ENCODE assay signal across 8 cellular contexts in the genomic region with DNA sequence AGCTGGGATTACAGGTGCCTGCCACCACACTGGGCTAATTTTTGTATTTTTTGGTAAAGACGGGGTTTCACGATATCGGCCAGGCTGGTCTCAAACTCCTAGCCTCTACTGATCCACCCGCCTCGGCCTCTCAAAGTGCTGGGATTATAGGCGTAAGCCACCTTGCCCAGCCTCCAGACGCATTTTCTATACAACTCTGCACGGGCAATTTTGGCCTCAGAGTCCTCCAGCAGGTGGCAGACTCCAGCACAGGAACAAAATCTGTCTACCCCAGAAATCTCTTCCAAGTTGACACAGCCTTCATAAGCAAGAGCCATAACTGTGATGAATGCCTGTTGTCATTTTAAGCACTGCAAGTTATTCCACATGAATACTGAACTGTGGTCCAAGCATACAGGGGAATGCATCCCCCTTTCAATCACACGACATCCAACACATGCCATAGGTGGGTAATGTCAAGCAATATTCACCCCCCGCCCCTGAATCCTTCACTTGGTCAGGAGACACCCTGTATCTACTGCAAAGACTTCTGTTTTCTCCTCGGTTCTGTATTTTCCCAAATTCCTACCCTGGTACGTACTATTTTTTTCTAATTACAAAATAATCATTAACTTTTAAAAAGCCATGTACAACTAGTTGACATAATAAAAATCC. TPM values are rescaled to one million over a fixed set of nuclear protein-coding genes. Genes with fewer than 3 reads are reported as not detected.
DNase-seq lines count a peak whose midpoint lies in the region; ATAC-seq and TF ChIP-seq lines count a peak whose summit lies in the region.

No MANE protein-coding gene starts in this region.

- H3K4me2 ChIP-seq in osteoblast (ENCODE audit: insufficient read depth, low read length), result no peak overlapping the region

- DNase-seq in NCI-H82 (lab: John Stamatoyannopoulos, UW) (peak; percentile 60), NCI-H82 treated with DMSO at 0.1 percent for 48 hours (lab: John Stamatoyannopoulos, UW; ENCODE audit: unreplicated experiment) (no peak), GM20000 (ENCODE audit: low spot score) (peak; percentile 55), SKM-1 (lab: John Stamatoyannopoulos, UW; ENCODE audit: unreplicated experiment) (peak; percentile 10), cerebellar cortex (ENCODE audit: low spot score) (peak; percentile 34), osteoblast (ENCODE audit: insufficient read length, low spot score, missing footprints) (peak; percentile 14), DMS153 treated with DMSO at 0.1 percent for 48 hours (lab: John Stamatoyannopoulos, UW; ENCODE audit: unreplicated experiment) (no peak)

- H3K27me3 ChIP-seq in osteoblast (ENCODE audit: insufficient read depth, low read length), result no peaks in the 10 kb centered on the region

- no peak overlapping the region for H3K27ac ChIP-seq in osteoblast (ENCODE audit: low read depth, low read length)

- ATAC-seq in HG03558 (IDR thresholded peaks at IDR 0.05; ENCODE audit: extremely low read depth, unreplicated experiment), result peak; percentile 47

- no peaks in the 10 kb centered on the region for H4K20me1 ChIP-seq in osteoblast (ENCODE audit: insufficient read depth, low read length)

- H3K36me3 ChIP-seq in osteoblast (ENCODE audit: insufficient read depth, low read length), result peaks cover 17% of the 10 kb centered on the region

- peaks cover 3% of the 10 kb centered on the region for H3K4me1 ChIP-seq in osteoblast (ENCODE audit: insufficient read depth, low read length)

- no peaks in the 10 kb centered on the region for H3K79me2 ChIP-seq in osteoblast (ENCODE audit: insufficient read depth, low read length)

- no peaks in the 10 kb centered on the region for H3K9me3 ChIP-seq in osteoblast (ENCODE audit: low read depth, low read length)

- no peak overlapping the region for H2AFZ ChIP-seq in osteoblast (ENCODE audit: low read length)

- TF ChIP-seq CTCF in GM20000 (IDR thresholded peaks at IDR 0.05; ENCODE audit: extremely low read depth, missing control alignments) (peak; percentile 59), osteoblast (IDR thresholded peaks at IDR 0.05; ENCODE audit: extremely low read depth, low read depth, low read length) (peak; percentile 63)

- H3K4me3 ChIP-seq in osteoblast (ENCODE audit: insufficient read depth, low read length), result no peak overlapping the region

RNA-seq across cellular contexts. Expression of gene ALDH7A1, which starts 50.8 kb away (rescaled TPM):
- 39.1 and 50.4 TPM in 2 replicates for total RNA-seq in osteoblast

RNA-seq across cellular contexts. Expression of gene PHAX, which starts 56.5 kb away (rescaled TPM):
- 55.4 and 61.9 TPM in 2 replicates for total RNA-seq in osteoblast

Comparison
In these comparisons a context has a peak if more than half of its experiments do, and no peak if none do; other contexts are left out.
1. DNase-seq: peak in NCI-H82 (single experiment), GM20000 (single experiment), SKM-1 (single experiment), cerebellar cortex (single experiment) and osteoblast (single experiment); none in NCI-H82 treated with DMSO at 0.1 percent for 48 hours (single experiment) and DMS153 treated with DMSO at 0.1 percent for 48 hours (single experiment).